28 cellular contexts compared by ENCODE assay signal in genomic region chr9:27168496-27168895, GRCh38. TPM values are rescaled to one million over a fixed set of nuclear protein-coding genes. Genes with fewer than 3 reads are reported as not detected.
"Had no signal": no experiment of that assay in that cellular context is flagged by ENCODE, and none has a peak within 500 bp of the region (broad histone marks: within the 10 kb centered on the region; RNA-seq: fewer than 3 reads in every experiment).

No MANE protein-coding gene starts in this region.

- H3K4me3 ChIP-seq: left ventricle myocardium inferior, lung, neural progenitor cell, ovary, right atrium auricular region, right lobe of liver, skin epidermis, suprapubic skin, thoracic aorta, tibial artery, upper lobe of right lung had no signal

- H3K4me1 ChIP-seq: right atrium auricular region, right lobe of liver, suprapubic skin, tibial artery, upper lobe of right lung had no signal

- H3K9ac ChIP-seq: neural progenitor cell had no signal

- H3K4me2 ChIP-seq: neural progenitor cell had no signal

- H3K27me3 ChIP-seq: neural progenitor cell, neutrophil, ovary, right atrium auricular region, right lobe of liver, suprapubic skin, tibial artery, upper lobe of right lung had no signal

- H3K27ac ChIP-seq: left ventricle myocardium inferior, neural progenitor cell, neutrophil, ovary, right atrium auricular region, right lobe of liver, skin epidermis, suprapubic skin, thoracic aorta, tibial artery, upper lobe of right lung had no signal

- DNase-seq: hypothalamus; immature natural killer cell; islet precursor cell; left ventricle myocardium inferior; mesendoderm; naive B cell; natural killer cell; nephron progenitor cell; occipital lobe; ovary; right lobe of liver; stimulated activated CD4-positive, alpha-beta T cell treated with anti-CD3 and anti-CD28 coated beads, Interleukin-12 subunit alpha, Interleukin-12 subunit beta, amount 100 ng/mL, for 4 hours; stimulated activated CD4-positive, alpha-beta T cell treated with anti-CD3 and anti-CD28 coated beads, Interleukin-15, amount 100 ng/mL, for 24 hours; stimulated activated CD4-positive, alpha-beta T cell treated with anti-CD3 and anti-CD28 coated beads, Interleukin-2, amount 100 ng/mL, for 24 hours; stimulated activated CD4-positive, alpha-beta T cell treated with anti-CD3 and anti-CD28 coated beads, Interleukin-4, amount 100 ng/mL, for 1 hour; stimulated activated naive B cell treated with anti-CD40 and anti-IgM and Interleukin-4, amounts not matched to agents 10 μg/mL and 1 μg/mL and 100 μg/mL, for 72 hours; stimulated activated naive CD8-positive, alpha-beta T cell treated with anti-CD3 and anti-CD28 coated beads, Interleukin-15, Interleukin-2, amounts not matched to agents 100 U/mL and 50 U/mL, for 24 hours; tibial artery; trophoblast cell; upper lobe of right lung had no signal

- H3K36me3 ChIP-seq: neural progenitor cell, neutrophil, ovary, right atrium auricular region, right lobe of liver, suprapubic skin, thoracic aorta, tibial artery, upper lobe of right lung had no signal

- H3K9me3 ChIP-seq: left ventricle myocardium inferior, neutrophil, ovary, right atrium auricular region, right lobe of liver, suprapubic skin, thoracic aorta, upper lobe of right lung had no signal

- H2AFZ ChIP-seq: neural progenitor cell had no signal

- ATAC-seq: natural killer cell; right lobe of liver; stimulated activated naive B cell treated with anti-CD40 and anti-IgM and Interleukin-4, amounts not matched to agents 10 μg/mL and 1 μg/mL and 100 μg/mL, for 72 hours; stimulated activated naive CD8-positive, alpha-beta T cell treated with anti-CD3 and anti-CD28 coated beads, Interleukin-15, Interleukin-2, amounts not matched to agents 100 U/mL and 50 U/mL, for 24 hours; upper lobe of right lung had no signal

RNA-seq across cellular contexts. Expression of gene TEK, which starts 59.5 kb away (rescaled TPM):
- total RNA-seq: natural killer cell, progenitor cell of endocrine pancreas had no signal
- polyA plus RNA-seq: immature natural killer cell had no signal
